3 cellular contexts compared by ENCODE assay signal in genomic region chrX:2452799-2453198, GRCh38.
TF ChIP-seq lines count a peak whose summit lies in the region.

No MANE protein-coding gene starts in this region.

TF ChIP-seq in A549, 52 proteins besides CTCF, POLR2A, EP300 and RAD21:
- no peak for TF ChIP-seq KDM5A (IDR thresholded peaks at IDR 0.05)
- 0 out of 2 replicates have a peak, but pooled peaks have one; percentile 34 for TF ChIP-seq CHD4 (IDR thresholded peaks at IDR 0.05; ENCODE audit: borderline replicate concordance)
- TF ChIP-seq BCL3 (IDR thresholded peaks at IDR 0.05), result no peak
- TF ChIP-seq KDM1A (IDR thresholded peaks at IDR 0.05; ENCODE audit: low read depth), result peak; percentile 61; the same call in 1 of the 2 replicates

TF ChIP-seq in HCT116, 20 proteins besides CTCF, POLR2A, EP300 and RAD21:
- TF ChIP-seq TCF7L2 (IDR thresholded peaks at IDR 0.05; ENCODE audit: borderline replicate concordance, extremely low read depth, insufficient read depth, insufficient read length) (no peak), POLR2AphosphoS5 (IDR thresholded peaks at IDR 0.05; ENCODE audit: low read depth, low read length) (no peak), JUND (IDR thresholded peaks at IDR 0.05) (no peak), YY1 (IDR thresholded peaks at IDR 0.05; ENCODE audit: extremely low read depth, insufficient replicate concordance, low read depth, low read length) (no peak), CEBPB (IDR thresholded peaks at IDR 0.05; ENCODE audit: low read depth) (no peak), ZFX (IDR thresholded peaks at IDR 0.05) (no peak), EZH2phosphoT487 (IDR thresholded peaks at IDR 0.05; ENCODE audit: borderline replicate concordance) (no peak), ATF3 (IDR thresholded peaks at IDR 0.05) (no peak), CBX3 (IDR thresholded peaks at IDR 0.05; ENCODE audit: low read depth) (no peak), REST (IDR thresholded peaks at IDR 0.05; ENCODE audit: low read depth) (no peak), ELF1 (IDR thresholded peaks at IDR 0.05; ENCODE audit: borderline replicate concordance, low read depth) (no peak)
TF ChIP-seq in HCT116: peak in this region for 0.

TF ChIP-seq in K562, 482 proteins besides CTCF, POLR2A, EP300 and RAD21:
- TF ChIP-seq ZNF146 (CRISPR knock-in tag; IDR thresholded peaks at IDR 0.05; ENCODE audit: unreplicated experiment) (peak; percentile 93), NRF1 (conservative IDR thresholded peaks at IDR 0.05 in 1 of 2, IDR thresholded peaks at IDR 0.05 in 1 of 2) (peak in 1 of 2 experiments; percentile 1; a peak in 2 of 4 replicates), ZNF232 (CRISPR knock-in tag; IDR thresholded peaks at IDR 0.05) (0 out of 2 replicates have a peak, but pooled peaks have one; percentile 46), ZNF121 (CRISPR knock-in tag; conservative IDR thresholded peaks at IDR 0.05) (0 out of 2 replicates have a peak, but pooled peaks have one; percentile 2), HIVEP1 (CRISPR knock-in tag; IDR thresholded peaks at IDR 0.05) (no peak), CAMTA2 (CRISPR knock-in tag; conservative IDR thresholded peaks at IDR 0.05) (no peak), RBM39 (optimal IDR thresholded peaks at IDR 0.05; ENCODE audit: low read depth, low read length) (no peak), PKNOX1 (IDR thresholded peaks at IDR 0.05) (peak; percentile 55; the same call in 1 of the 2 replicates), ZFX (CRISPR knock-in tag; IDR thresholded peaks at IDR 0.05) (no peak), NFRKB (IDR thresholded peaks at IDR 0.05; ENCODE audit: low read depth) (0 out of 2 replicates have a peak, but pooled peaks have one; percentile 11), ZBTB33 (CRISPR knock-in tag; IDR thresholded peaks at IDR 0.05) (peak; percentile 44), BCOR (IDR thresholded peaks at IDR 0.05) (peak; percentile 16; the same call in 1 of the 2 replicates)
